In genomic region chr6:53830356-53830755, GRCh38 we compare ENCODE assay signal across 18 cellular contexts. TPM values are rescaled to one million over a fixed set of nuclear protein-coding genes. Genes with fewer than 3 reads are reported as not detected.
DNase-seq lines count a peak whose midpoint lies in the region; ATAC-seq and TF ChIP-seq lines count a peak whose summit lies in the region.
"Had no signal": no experiment of that assay in that cellular context is flagged by ENCODE, and none has a peak within 500 bp of the region (broad histone marks: within the 10 kb centered on the region; RNA-seq: fewer than 3 reads in every experiment).

No MANE protein-coding gene starts in this region.

- no peak for DNase-seq in HEK293T (ENCODE audit: extremely low spot score)
- peak; percentile 36 for DNase-seq in M059J (ENCODE audit: low read depth)
- DNase-seq in tibial artery: no peak
- no peak for DNase-seq in T-helper 17 cell
- DNase-seq in kidney glomerular epithelial cell (lab: John Stamatoyannopoulos, UW): no peak
- DNase-seq: DMS 273 treated with DMSO at 0.1 percent for 48 hours, DND-41, H9, NCI-H1694 treated with DMSO at 0.1 percent for 48 hours, NCI-H510A, NCI-H774, OCI-M1, SHP77, SK-N-SH had no signal

- intact Hi-C loops in tibial artery (cut with DNase I; ENCODE audit: low total_unique reads): no loop called here

- H3K4me1 Mint-ChIP-seq in T-helper 17 cell: peaks cover 14% of the 10 kb centered on the region

- no peaks in the 10 kb centered on the region for H3K36me3 ChIP-seq in mucosa of rectum (ENCODE audit: control insufficient read depth in 2 of 2, insufficient read depth in 2 of 2, low read length in 2 of 2)
- no peaks in the 10 kb centered on the region for H3K36me3 ChIP-seq in tibial artery

- peaks cover 2% of the 10 kb centered on the region for H3K36me3 Mint-ChIP-seq in T-helper 17 cell (ENCODE audit: low read depth)

- no peaks in the 10 kb centered on the region for H3K27me3 Mint-ChIP-seq in T-helper 17 cell

- POLR2A ChIA-PET in HEK293T (lab: Yijun Ruan, JAX): interaction anchor here (1.0 kb wide), 1 partner anchor 37 kb away, joined by 3 read pairs; no protein-coding TSS in a partner anchor

- no peaks in the 10 kb centered on the region for H3K9me3 ChIP-seq in mucosa of rectum (ENCODE audit: control insufficient read depth in 2 of 2, low read length in 2 of 2)
- H3K9me3 ChIP-seq in tibial artery: no peaks in the 10 kb centered on the region
- no peaks in the 10 kb centered on the region for H3K9me3 ChIP-seq in T-helper 17 cell (ENCODE audit: control insufficient read depth, low read length, poor library complexity, severe bottlenecking)
- H3K9me3 ChIP-seq: SK-N-SH had no signal

- H3K27me3 ChIP-seq in mucosa of rectum (ENCODE audit: control insufficient read depth in 2 of 2, insufficient read depth in 2 of 2, low read length in 2 of 2) (no peaks in the 10 kb centered on the region), tibial artery (no peaks in the 10 kb centered on the region)

- H3K27ac ChIP-seq in mucosa of rectum (ENCODE audit: low read depth in 2 of 2, low read length in 2 of 2) (peak overlapping the region; percentile 24 to 70), tibial artery (peak overlapping the region; percentile 8 to 28)
- H3K27ac ChIP-seq: C4-2B had no signal

- H3K27ac Mint-ChIP-seq in T-helper 17 cell: no peak overlapping the region

- H3K4me3 Mint-ChIP-seq in T-helper 17 cell: no peak overlapping the region
- H3K4me3 Mint-ChIP-seq: H9 had no signal

- no peak overlapping the region for H3K4me3 ChIP-seq in mucosa of rectum (ENCODE audit: low read length in 2 of 2)
- H3K4me3 ChIP-seq in tibial artery: no peak overlapping the region
- H3K4me3 ChIP-seq: K562 had no signal

- CTCF ChIA-PET in HEK293T (lab: Yijun Ruan, JAX): no interaction called here

- H3K9ac ChIP-seq in mucosa of rectum (ENCODE audit: low read depth in 1 of 2, low read length in 2 of 2): no peak overlapping the region
- H3K9ac ChIP-seq: SK-N-SH had no signal

- peaks cover 33 to 58% of the 10 kb centered on the region in 2 donors for H3K4me1 ChIP-seq in mucosa of rectum (ENCODE audit: control insufficient read depth in 2 of 2, insufficient read depth in 2 of 2, low read length in 2 of 2)
- peaks cover 0 to 68% (median 25%) of the 10 kb centered on the region in 4 donors for H3K4me1 ChIP-seq in tibial artery

- no peak for TF ChIP-seq CTCF in tibial artery (IDR thresholded peaks at IDR 0.05)

- ATAC-seq in T-helper 17 cell (no peak), GM21381 (IDR thresholded peaks at IDR 0.05; ENCODE audit: unreplicated experiment) (no peak)
- ATAC-seq: K562 had no signal

TF ChIP-seq in HEK293T, 16 proteins besides CTCF, POLR2A, EP300 and RAD21:
- TF ChIP-seq ELF4 (IDR thresholded peaks at IDR 0.05): 0 out of 2 replicates have a peak, but pooled peaks have one; percentile 37
- no peak for TF ChIP-seq FOXA1 (IDR thresholded peaks at IDR 0.05)

RNA-seq across cellular contexts. Expression of gene LRRC1, which starts 35.6 kb away (rescaled TPM):
- 13.0 and 18.4 TPM in 2 replicates for total RNA-seq in M059J (2014; rRNA removed; shearing (Covaris generic))
- 1 to 10 TPM; 2.5 to 4.0 TPM for total RNA-seq in T-helper 17 cell
- total RNA-seq: K562 had no signal
